ENCODE assay signal across 18 cellular contexts in genomic region chr4:174111350-174111888, GRCh38.
"Had no signal": no experiment of that assay in that cellular context is flagged by ENCODE, and none has a peak within 500 bp of the region (broad histone marks: within the 10 kb centered on the region; RNA-seq: fewer than 3 reads in every experiment).

No MANE protein-coding gene starts in this region.

- ATAC-seq: activated CD4-positive, alpha-beta T cell treated with anti-CD3 and anti-CD28 coated beads for 36 hours; activated CD8-positive, alpha-beta T cell treated with anti-CD3 and anti-CD28 coated beads for 36 hours; activated naive CD8-positive, alpha-beta T cell treated with anti-CD3 and anti-CD28 coated beads, Interleukin-2, amount 50 U/mL, for 24 hours; activated T-cell treated with anti-CD3 and anti-CD28 coated beads, Interleukin-2, amount 50 U/mL, for 72 hours; foreskin keratinocyte; heart left ventricle; left lobe of liver; stimulated activated memory B cell treated with anti-CD40 and anti-IgM and Interleukin-4, amounts not matched to agents 10 μg/mL and 1 μg/mL and 100 μg/mL, for 72 hours had no signal

- H3K36me3 Mint-ChIP-seq: stimulated activated memory B cell treated with anti-CD40 and anti-IgM and Interleukin-4, amounts not matched to agents 10 μg/mL and 1 μg/mL and 100 μg/mL, for 72 hours had no signal

- H3K4me3 Mint-ChIP-seq: activated CD4-positive, alpha-beta T cell treated with anti-CD3 and anti-CD28 coated beads for 36 hours; activated CD8-positive, alpha-beta T cell treated with anti-CD3 and anti-CD28 coated beads for 36 hours; activated naive CD8-positive, alpha-beta T cell treated with anti-CD3 and anti-CD28 coated beads, Interleukin-2, amount 50 U/mL, for 24 hours; activated T-cell treated with anti-CD3 and anti-CD28 coated beads, Interleukin-2, amount 50 U/mL, for 72 hours; stimulated activated memory B cell treated with anti-CD40 and anti-IgM and Interleukin-4, amounts not matched to agents 10 μg/mL and 1 μg/mL and 100 μg/mL, for 72 hours had no signal

- H3K27me3 ChIP-seq: foreskin keratinocyte, heart left ventricle, right atrium auricular region had no signal

- H3K27ac ChIP-seq: esophagus squamous epithelium, foreskin keratinocyte, parathyroid adenoma, spleen, VCaP had no signal

- H2AFZ ChIP-seq: parathyroid adenoma had no signal

- H3K4me1 Mint-ChIP-seq: activated CD4-positive, alpha-beta T cell treated with anti-CD3 and anti-CD28 coated beads for 36 hours; activated naive CD8-positive, alpha-beta T cell treated with anti-CD3 and anti-CD28 coated beads, Interleukin-2, amount 50 U/mL, for 24 hours; stimulated activated memory B cell treated with anti-CD40 and anti-IgM and Interleukin-4, amounts not matched to agents 10 μg/mL and 1 μg/mL and 100 μg/mL, for 72 hours had no signal

- H3K9me3 Mint-ChIP-seq: activated CD8-positive, alpha-beta T cell treated with anti-CD3 and anti-CD28 coated beads for 36 hours; activated naive CD8-positive, alpha-beta T cell treated with anti-CD3 and anti-CD28 coated beads, Interleukin-2, amount 50 U/mL, for 24 hours; activated T-cell treated with anti-CD3 and anti-CD28 coated beads, Interleukin-2, amount 50 U/mL, for 72 hours; stimulated activated memory B cell treated with anti-CD40 and anti-IgM and Interleukin-4, amounts not matched to agents 10 μg/mL and 1 μg/mL and 100 μg/mL, for 72 hours had no signal

- DNase-seq: activated CD4-positive, alpha-beta T cell treated with anti-CD3 and anti-CD28 coated beads for 36 hours; activated CD8-positive, alpha-beta memory T cell treated with anti-CD3 and anti-CD28 coated beads, Interleukin-2, amount 50 U/mL, for 4 hours; activated CD8-positive, alpha-beta T cell treated with anti-CD3 and anti-CD28 coated beads for 36 hours; activated naive CD8-positive, alpha-beta T cell treated with anti-CD3 and anti-CD28 coated beads, Interleukin-2, amount 50 U/mL, for 24 hours; activated T-cell treated with anti-CD3 and anti-CD28 coated beads, Interleukin-2, amount 50 U/mL, for 72 hours; esophagus squamous epithelium; foreskin keratinocyte; heart left ventricle; mammary epithelial cell; spleen; stimulated activated CD4-positive, alpha-beta T cell treated with anti-CD3 and anti-CD28 coated beads, Interleukin-1b, Interleukin-23, amount 100 ng/mL, for 48 hours; T1000; trophoblast cell had no signal

- H3K27ac Mint-ChIP-seq: activated CD4-positive, alpha-beta T cell treated with anti-CD3 and anti-CD28 coated beads for 36 hours; activated CD8-positive, alpha-beta T cell treated with anti-CD3 and anti-CD28 coated beads for 36 hours; activated naive CD8-positive, alpha-beta T cell treated with anti-CD3 and anti-CD28 coated beads, Interleukin-2, amount 50 U/mL, for 24 hours; activated T-cell treated with anti-CD3 and anti-CD28 coated beads, Interleukin-2, amount 50 U/mL, for 72 hours; stimulated activated memory B cell treated with anti-CD40 and anti-IgM and Interleukin-4, amounts not matched to agents 10 μg/mL and 1 μg/mL and 100 μg/mL, for 72 hours had no signal

- H3K9me3 ChIP-seq: esophagus squamous epithelium, heart left ventricle, right atrium auricular region, spleen had no signal

- H3K36me3 ChIP-seq: esophagus squamous epithelium, heart left ventricle, right atrium auricular region, spleen had no signal

- H3K4me3 ChIP-seq: esophagus squamous epithelium, heart left ventricle, right atrium auricular region, spleen had no signal

- H3K79me2 ChIP-seq: parathyroid adenoma had no signal

- H3K4me1 ChIP-seq: esophagus squamous epithelium, foreskin keratinocyte, parathyroid adenoma, spleen had no signal
